In the genomic region with DNA sequence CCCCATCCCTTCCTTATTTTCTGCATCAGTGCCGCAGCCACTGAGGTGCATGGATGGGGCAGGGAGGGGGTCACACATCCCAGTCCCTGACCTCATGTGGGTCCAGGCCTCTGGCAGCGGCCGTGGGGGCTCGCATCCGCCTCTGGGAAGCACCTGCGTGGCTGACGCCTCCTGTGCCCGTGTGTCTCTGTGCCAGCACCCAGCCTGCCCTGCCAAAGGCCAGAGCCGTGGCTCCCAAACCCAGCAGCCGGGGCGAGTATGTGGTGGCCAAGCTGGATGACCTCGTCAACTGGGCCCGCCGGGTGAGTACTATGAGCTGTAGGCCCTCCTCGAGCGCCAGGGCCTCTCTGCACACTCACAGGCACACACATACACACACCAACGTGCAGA, we compare ENCODE assay signal across 25 cellular contexts. TPM values are rescaled to one million over a fixed set of nuclear protein-coding genes. Genes with fewer than 3 reads are reported as not detected.
DNase-seq lines count a peak whose midpoint lies in the region; ATAC-seq, FAIRE-seq and TF ChIP-seq lines count a peak whose summit lies in the region.
"Had no signal": no experiment of that assay in that cellular context is flagged by ENCODE, and none has a peak within 500 bp of the region (broad histone marks: within the 10 kb centered on the region; RNA-seq: fewer than 3 reads in every experiment).

No MANE protein-coding gene starts in this region.

- TF ChIP-seq POLR2A in HepG2 (IDR thresholded peaks at IDR 0.05; ENCODE audit: insufficient read depth in 1 of 2, low read depth in 2 of 2, low read length in 2 of 2), result no peak
- TF ChIP-seq POLR2A in right lobe of liver (IDR thresholded peaks at IDR 0.05), result no peak

- TF ChIP-seq CTCF in HepG2 (CRISPR knock-in tag; IDR thresholded peaks at IDR 0.05), result no peak
- no peak for TF ChIP-seq CTCF in right lobe of liver (IDR thresholded peaks at IDR 0.05)
- TF ChIP-seq CTCF in endothelial cell (IDR thresholded peaks at IDR 0.05; ENCODE audit: unreplicated experiment), result no peak
- TF ChIP-seq CTCF in osteocyte (IDR thresholded peaks at IDR 0.05), result no peak
- TF ChIP-seq CTCF in type B pancreatic cell (conservative IDR thresholded peaks at IDR 0.05), result no peak
- TF ChIP-seq CTCF in GM10248 (IDR thresholded peaks at IDR 0.05; ENCODE audit: control extremely low read depth, extremely low read depth, low read depth, missing control alignments), result no peak

- no TSS peak for BruUV-seq in HepG2 (replicated peaks; lab: Mats Ljungman, UMichigan)

- DNase-seq in HepG2 (ENCODE audit: low spot score), result no peak
- DNase-seq in right lobe of liver, result no peak
- DNase-seq in endothelial cell (ENCODE audit: low spot score), result no peak
- peak; percentile 84 for DNase-seq in osteocyte (ENCODE audit: extremely low spot score, unreplicated experiment)
- no peak for DNase-seq in type B pancreatic cell (ENCODE audit: extremely low spot score, unreplicated experiment)
- no peak for DNase-seq in stimulated activated CD4-positive, alpha-beta T cell treated with anti-CD3 and anti-CD28 coated beads, Interleukin-1b, Interleukin-23, amount 100 ng/mL, for 48 hours
- DNase-seq in GF-D8 (lab: John Stamatoyannopoulos, UW), result no peak
- no peak for DNase-seq in GM10248 (ENCODE audit: extremely low spot score)
- DNase-seq: CD4-positive, alpha-beta T cell; DMS53; Karpas-422; NCI-H1092; NCI-H1417 treated with DMSO at 0.1 percent for 48 hours; NCI-H1694 treated with DMSO at 0.1 percent for 48 hours; NCI-H2081; NCI-H2227 treated with DMSO at 0.1 percent for 48 hours; NCI-H526 treated with DMSO at 0.1 percent for 48 hours; RPMI8226; SHP77 treated with DMSO at 0.1 percent for 48 hours had no signal

- H3K9me3 ChIP-seq in HepG2 (ENCODE audit: low read length) (no peaks in the 10 kb centered on the region), right lobe of liver (no peaks in the 10 kb centered on the region)
- H3K9me3 ChIP-seq: BLaER1 treated with 17β-estradiol and CSF1 and Interleukin-3, amounts not matched to agents 10 nM and 100 nM had no signal

- ATAC-seq in HepG2 (no peak), right lobe of liver (no peak)
- ATAC-seq: GM12878 had no signal

- no peaks in the 10 kb centered on the region for H3K9me3 Mint-ChIP-seq in endothelial cell (ENCODE audit: unreplicated experiment)
- H3K9me3 Mint-ChIP-seq in osteocyte (ENCODE audit: unreplicated experiment), result no peaks in the 10 kb centered on the region
- H3K9me3 Mint-ChIP-seq in type B pancreatic cell, result no peaks in the 10 kb centered on the region
- H3K9me3 Mint-ChIP-seq: CD4-positive, alpha-beta T cell had no signal

- no peak for TF ChIP-seq RAD21 in HepG2 (CRISPR knock-in tag; IDR thresholded peaks at IDR 0.05)

- in situ Hi-C loops in HepG2 (cut with HindIII; ENCODE audit: extremely low pct_ligation_motif_present, low pct_unique_long_range_greater_than_20kb), result no loop called here

- H3K27ac Mint-ChIP-seq in endothelial cell (ENCODE audit: unreplicated experiment) (peak overlapping the region; percentile 24), osteocyte (ENCODE audit: unreplicated experiment) (no peak overlapping the region), type B pancreatic cell (no peak overlapping the region)
- H3K27ac Mint-ChIP-seq: CD4-positive, alpha-beta T cell had no signal

- H3K27me3 Mint-ChIP-seq in endothelial cell (ENCODE audit: unreplicated experiment) (peaks cover 9% of the 10 kb centered on the region), osteocyte (ENCODE audit: unreplicated experiment) (no peaks in the 10 kb centered on the region), type B pancreatic cell (peaks cover under 1% of the 10 kb centered on the region)

- H3K4me2 ChIP-seq in HepG2 (ENCODE audit: low read depth, low read length), result no peak overlapping the region
- H3K4me2 ChIP-seq: BLaER1 treated with 17β-estradiol and CSF1 and Interleukin-3, amounts not matched to agents 10 nM and 100 nM had no signal

- H3K36me3 ChIP-seq in HepG2 (replicated peaks in 1 of 2; ENCODE audit: control insufficient read depth in 1 of 2, insufficient read depth in 2 of 2, low read length in 2 of 2) (peaks cover 9 to 33% of the 10 kb centered on the region in 2 experiments), right lobe of liver (peaks cover 0 to 31% (median 5%) of the 10 kb centered on the region in 4 donors)

- FAIRE-seq in HepG2 (lab: Jason Lieb, UNC), result no peak
- FAIRE-seq: A204.1, D721Med, GM12878, H54 had no signal

- WGBS in HepG2 (ENCODE audit: low lambda C conversion rate), result 100% methylated on average over 2 of the region's 17 CpGs
- WGBS in right lobe of liver (ENCODE audit: insufficient coverage, low coverage, low lambda C conversion rate, missing lambda C conversion rate), result no CpG with 5 or more reads among the region's 17 CpGs

- peaks cover 10% of the 10 kb centered on the region; the same call in 1 of the 2 replicates for H3K4me1 ChIP-seq in HepG2 (ENCODE audit: insufficient read depth, low read length)
- peaks cover 0 to 7% (median 3%) of the 10 kb centered on the region in 4 donors for H3K4me1 ChIP-seq in right lobe of liver

- H3K9ac ChIP-seq in HepG2 (ENCODE audit: insufficient read depth, low read depth, low read length), result no peak overlapping the region
- H3K9ac ChIP-seq: BLaER1 treated with 17β-estradiol and CSF1 and Interleukin-3, amounts not matched to agents 10 nM and 100 nM had no signal

- H3K4me3 Mint-ChIP-seq in endothelial cell (ENCODE audit: unreplicated experiment), result peak overlapping the region; percentile 69
- no peak overlapping the region for H3K4me3 Mint-ChIP-seq in osteocyte (ENCODE audit: unreplicated experiment)
- H3K4me3 Mint-ChIP-seq in type B pancreatic cell, result peak overlapping the region; percentile 34
- H3K4me3 Mint-ChIP-seq: CD4-positive, alpha-beta T cell had no signal

- H3K36me3 Mint-ChIP-seq in endothelial cell (ENCODE audit: low read depth, unreplicated experiment), result peaks cover 17% of the 10 kb centered on the region
- H3K36me3 Mint-ChIP-seq in osteocyte (ENCODE audit: unreplicated experiment), result peaks cover 22% of the 10 kb centered on the region
- H3K36me3 Mint-ChIP-seq in type B pancreatic cell, result peaks cover 3% of the 10 kb centered on the region

- peaks cover 13% of the 10 kb centered on the region for H3K79me2 ChIP-seq in HepG2 (ENCODE audit: insufficient read depth, low read length)

- H3K27ac ChIP-seq in HepG2 (ENCODE audit: extremely low read length, insufficient read depth, low read length), result no peak overlapping the region
- H3K27ac ChIP-seq in right lobe of liver, result no peak overlapping the region
- H3K27ac ChIP-seq: BLaER1 treated with 17β-estradiol and CSF1 and Interleukin-3, amounts not matched to agents 10 nM and 100 nM; SK-N-MC had no signal

- intact Hi-C loops in HepG2 (cut with micrococcal nuclease; ENCODE audit: unreplicated experiment), result no loop called here
- intact Hi-C loops in right lobe of liver (cut with DNase I), result no loop called here

- H4K20me1 ChIP-seq in HepG2 (ENCODE audit: insufficient read depth, low read length), result no peaks in the 10 kb centered on the region

- H3K27me3 ChIP-seq in HepG2 (ENCODE audit: control insufficient read depth in 1 of 2, insufficient read depth in 2 of 2, low read length in 2 of 2) (no peaks in the 10 kb centered on the region; a peak in 1 of 5 replicates), right lobe of liver (no peaks in the 10 kb centered on the region)
- H3K27me3 ChIP-seq: BLaER1 treated with 17β-estradiol and CSF1 and Interleukin-3, amounts not matched to agents 10 nM and 100 nM had no signal

- no peak overlapping the region for H2AFZ ChIP-seq in HepG2 (ENCODE audit: low read length)

- TF ChIP-seq EP300 in HepG2 (IDR thresholded peaks at IDR 0.05; ENCODE audit: low read depth in 2 of 2, low read length in 2 of 2) (no peak), HepG2 (CRISPR knock-in tag; IDR thresholded peaks at IDR 0.05; ENCODE audit: borderline replicate concordance) (no peak)

- CTCF ChIA-PET in HepG2 (lab: Yijun Ruan, JAX; ENCODE audit: low intra/inter-chr PET ratio, low total read pairs) (no interaction called here), GM10248 (lab: Yijun Ruan, JAX) (no interaction called here)

- H3K4me1 Mint-ChIP-seq in endothelial cell (ENCODE audit: unreplicated experiment) (peaks cover 5% of the 10 kb centered on the region), osteocyte (ENCODE audit: unreplicated experiment) (peaks cover 7% of the 10 kb centered on the region), type B pancreatic cell (ENCODE audit: unreplicated experiment) (no peaks in the 10 kb centered on the region)

- POLR2A ChIA-PET in HepG2 (lab: Yijun Ruan, JAX), result no interaction called here
- POLR2A ChIA-PET in GM10248 (lab: Yijun Ruan, JAX), result interaction anchor here (0.9 kb wide), 1 partner anchor 120 kb away, joined by 4 read pairs; a partner anchor contains a TSS

- no peak overlapping the region for H3K4me3 ChIP-seq in HepG2 (replicated peaks in 1 of 3; ENCODE audit: insufficient read depth in 1 of 3, low read depth in 2 of 3, low read length in 3 of 3)
- H3K4me3 ChIP-seq in right lobe of liver, result no peak overlapping the region
- H3K4me3 ChIP-seq: BLaER1 treated with 17β-estradiol and CSF1 and Interleukin-3, amounts not matched to agents 10 nM and 100 nM; GM12878; SK-N-MC had no signal

RNA-seq across cellular contexts. Expression of a gene that starts 4.9 kb away (rescaled TPM):
- 41.9 and 66.9 TPM in 2 replicates for total RNA-seq in HepG2 (2016; rRNA removed; fragmentation: Illumina TruSeq; extraction: Trizol)
- 18.8 and 21.5 TPM in 2 replicates for total RNA-seq in HepG2 (2016; cell fraction: cytosol; rRNA removed; fragmentation: Illumina TruSeq; extraction: Trizol; ENCODE audit: low read depth)
- total RNA-seq in HepG2 (2016; cell fraction: insoluble cytoplasmic fraction; rRNA removed; fragmentation: Illumina TruSeq; extraction: Trizol), result 44.6 and 65.2 TPM in 2 replicates
- total RNA-seq in HepG2 (2016; cell fraction: membrane; rRNA removed; fragmentation: Illumina TruSeq; extraction: Trizol), result 20.5 and 26.2 TPM in 2 replicates
- 38.7 and 47.0 TPM in 2 replicates for total RNA-seq in HepG2 (2016; cell fraction: nucleus; rRNA removed; fragmentation: Illumina TruSeq; extraction: Trizol)
- polyA plus RNA-seq in HepG2 (2011; rRNA removed), result 34.3 and 39.2 TPM in 2 replicates
- 40.7 and 105 TPM in 2 replicates for polyA plus RNA-seq in HepG2 (2011; cell fraction: cytosol; rRNA removed)
- 81.3 and 103 TPM in 2 replicates for polyA plus RNA-seq in HepG2 (2011; cell fraction: nucleus; rRNA removed)
- polyA plus RNA-seq in HepG2 (2012), result 23.8 and 33.4 TPM in 2 replicates
- 23.8 and 28.5 TPM in 2 replicates for polyA plus RNA-seq in HepG2 (2016; cell fraction: cytosol; fragmentation: Illumina TruSeq; extraction: Trizol; ENCODE audit: low read depth)
- 44.9 and 52.6 TPM in 2 replicates for polyA plus RNA-seq in HepG2 (2016; cell fraction: insoluble cytoplasmic fraction; fragmentation: Illumina TruSeq; extraction: Trizol; ENCODE audit: low read depth)
- 17.9 and 21.2 TPM in 2 replicates for polyA plus RNA-seq in HepG2 (2016; cell fraction: membrane; fragmentation: Illumina TruSeq; extraction: Trizol; ENCODE audit: low read depth)
- 72.2 and 84.5 TPM in 2 replicates for polyA plus RNA-seq in HepG2 (2016; cell fraction: nucleus; fragmentation: Illumina TruSeq; extraction: Trizol; ENCODE audit: insufficient read depth, low read depth)
- 40.5 and 74.3 TPM in 2 replicates for polyA minus RNA-seq in HepG2 (2011; rRNA and poly(A)+ RNA removed; ENCODE audit: low replicate concordance)
- polyA minus RNA-seq in HepG2 (2011; cell fraction: cytosol; rRNA and poly(A)+ RNA removed), result 34.4 and 46.1 TPM in 2 replicates
- polyA minus RNA-seq in HepG2 (2011; cell fraction: nucleus; rRNA and poly(A)+ RNA removed), result 8.9 and 9.0 TPM in 2 replicates
- total RNA-seq in right lobe of liver, result 100 to 1,000 TPM in 2 of 6 experiments, 10 to 100 TPM in 4; 70.1 to 210 (median 85.0) TPM
- 84.0 TPM for total RNA-seq in endothelial cell (ENCODE audit: unreplicated experiment)
- total RNA-seq in osteocyte, result 71.7 and 74.4 TPM in 2 replicates
- total RNA-seq in type B pancreatic cell (ENCODE audit: low replicate concordance), result 83.3 and 98.3 TPM in 2 replicates

RNA-seq across cellular contexts. Expression of a gene that starts 12.7 kb away (rescaled TPM):
- 113 and 124 TPM in 2 replicates for total RNA-seq in HepG2 (2016; rRNA removed; fragmentation: Illumina TruSeq; extraction: Trizol)
- 167 and 206 TPM in 2 replicates for total RNA-seq in HepG2 (2016; cell fraction: cytosol; rRNA removed; fragmentation: Illumina TruSeq; extraction: Trizol; ENCODE audit: low read depth)
- 112 and 125 TPM in 2 replicates for total RNA-seq in HepG2 (2016; cell fraction: insoluble cytoplasmic fraction; rRNA removed; fragmentation: Illumina TruSeq; extraction: Trizol)
- 130 and 170 TPM in 2 replicates for total RNA-seq in HepG2 (2016; cell fraction: membrane; rRNA removed; fragmentation: Illumina TruSeq; extraction: Trizol)
- 42.6 and 51.4 TPM in 2 replicates for total RNA-seq in HepG2 (2016; cell fraction: nucleus; rRNA removed; fragmentation: Illumina TruSeq; extraction: Trizol)
- polyA plus RNA-seq in HepG2 (2011; rRNA removed), result 115 and 120 TPM in 2 replicates
- polyA plus RNA-seq in HepG2 (2011; cell fraction: cytosol; rRNA removed), result 103 and 156 TPM in 2 replicates
- 88.3 and 90.1 TPM in 2 replicates for polyA plus RNA-seq in HepG2 (2011; cell fraction: nucleus; rRNA removed)
- 74.3 and 76.0 TPM in 2 replicates for polyA plus RNA-seq in HepG2 (2012)
- polyA plus RNA-seq in HepG2 (2016; cell fraction: cytosol; fragmentation: Illumina TruSeq; extraction: Trizol; ENCODE audit: low read depth), result 282 and 316 TPM in 2 replicates
- polyA plus RNA-seq in HepG2 (2016; cell fraction: insoluble cytoplasmic fraction; fragmentation: Illumina TruSeq; extraction: Trizol; ENCODE audit: low read depth), result 152 and 183 TPM in 2 replicates
- polyA plus RNA-seq in HepG2 (2016; cell fraction: membrane; fragmentation: Illumina TruSeq; extraction: Trizol; ENCODE audit: low read depth), result 195 and 222 TPM in 2 replicates
- polyA plus RNA-seq in HepG2 (2016; cell fraction: nucleus; fragmentation: Illumina TruSeq; extraction: Trizol; ENCODE audit: insufficient read depth, low read depth), result 119 and 134 TPM in 2 replicates
- 46.3 and 144 TPM in 2 replicates for polyA minus RNA-seq in HepG2 (2011; rRNA and poly(A)+ RNA removed; ENCODE audit: low replicate concordance)
- polyA minus RNA-seq in HepG2 (2011; cell fraction: cytosol; rRNA and poly(A)+ RNA removed), result 48.8 and 63.0 TPM in 2 replicates
- 20.3 and 21.1 TPM in 2 replicates for polyA minus RNA-seq in HepG2 (2011; cell fraction: nucleus; rRNA and poly(A)+ RNA removed)
- total RNA-seq in right lobe of liver, result 100 to 1,000 TPM; 151 to 380 (median 221) TPM
- 18.1 TPM for total RNA-seq in endothelial cell (ENCODE audit: unreplicated experiment)
- total RNA-seq in osteocyte, result 31.2 and 35.3 TPM in 2 replicates
- 33.7 and 37.9 TPM in 2 replicates for total RNA-seq in type B pancreatic cell (ENCODE audit: low replicate concordance)

RNA-seq across cellular contexts. Expression of a gene that starts 18.8 kb away (rescaled TPM):
- total RNA-seq in HepG2 (2016; rRNA removed; fragmentation: Illumina TruSeq; extraction: Trizol), result 50.5 and 79.2 TPM in 2 replicates
- total RNA-seq in HepG2 (2016; cell fraction: cytosol; rRNA removed; fragmentation: Illumina TruSeq; extraction: Trizol; ENCODE audit: low read depth), result 72.9 and 77.7 TPM in 2 replicates
- total RNA-seq in HepG2 (2016; cell fraction: insoluble cytoplasmic fraction; rRNA removed; fragmentation: Illumina TruSeq; extraction: Trizol), result 43.4 and 84.1 TPM in 2 replicates
- 104 and 106 TPM in 2 replicates for total RNA-seq in HepG2 (2016; cell fraction: membrane; rRNA removed; fragmentation: Illumina TruSeq; extraction: Trizol)
- 38.3 and 43.3 TPM in 2 replicates for total RNA-seq in HepG2 (2016; cell fraction: nucleus; rRNA removed; fragmentation: Illumina TruSeq; extraction: Trizol)
- 58.7 and 63.3 TPM in 2 replicates for polyA plus RNA-seq in HepG2 (2011; rRNA removed)
- polyA plus RNA-seq in HepG2 (2011; cell fraction: cytosol; rRNA removed), result 37.8 and 48.2 TPM in 2 replicates
- 99.5 and 105 TPM in 2 replicates for polyA plus RNA-seq in HepG2 (2011; cell fraction: nucleus; rRNA removed)
- polyA plus RNA-seq in HepG2 (2012), result 48.3 and 71.8 TPM in 2 replicates
- polyA plus RNA-seq in HepG2 (2016; cell fraction: cytosol; fragmentation: Illumina TruSeq; extraction: Trizol; ENCODE audit: low read depth), result 108 and 114 TPM in 2 replicates
- polyA plus RNA-seq in HepG2 (2016; cell fraction: insoluble cytoplasmic fraction; fragmentation: Illumina TruSeq; extraction: Trizol; ENCODE audit: low read depth), result 86.3 and 104 TPM in 2 replicates
- polyA plus RNA-seq in HepG2 (2016; cell fraction: membrane; fragmentation: Illumina TruSeq; extraction: Trizol; ENCODE audit: low read depth), result 117 and 124 TPM in 2 replicates
- 140 and 145 TPM in 2 replicates for polyA plus RNA-seq in HepG2 (2016; cell fraction: nucleus; fragmentation: Illumina TruSeq; extraction: Trizol; ENCODE audit: insufficient read depth, low read depth)
- polyA minus RNA-seq in HepG2 (2011; rRNA and poly(A)+ RNA removed; ENCODE audit: low replicate concordance), result 26.8 and 58.6 TPM in 2 replicates
- 32.1 and 33.1 TPM in 2 replicates for polyA minus RNA-seq in HepG2 (2011; cell fraction: cytosol; rRNA and poly(A)+ RNA removed)
- 35.5 and 41.4 TPM in 2 replicates for polyA minus RNA-seq in HepG2 (2011; cell fraction: nucleus; rRNA and poly(A)+ RNA removed)
- 10 to 100 TPM; 22.3 to 50.9 (median 42.2) TPM for total RNA-seq in right lobe of liver
- 145 TPM for total RNA-seq in endothelial cell (ENCODE audit: unreplicated experiment)
- 91.0 and 101 TPM in 2 replicates for total RNA-seq in osteocyte
- total RNA-seq in type B pancreatic cell (ENCODE audit: low replicate concordance), result 124 and 141 TPM in 2 replicates

RNA-seq across cellular contexts. Expression of a gene that starts 49.6 kb away (rescaled TPM):
- 695 and 780 TPM in 2 replicates for total RNA-seq in HepG2 (2016; rRNA removed; fragmentation: Illumina TruSeq; extraction: Trizol)
- total RNA-seq in HepG2 (2016; cell fraction: cytosol; rRNA removed; fragmentation: Illumina TruSeq; extraction: Trizol; ENCODE audit: low read depth), result 693 and 734 TPM in 2 replicates
- total RNA-seq in HepG2 (2016; cell fraction: insoluble cytoplasmic fraction; rRNA removed; fragmentation: Illumina TruSeq; extraction: Trizol), result 654 and 886 TPM in 2 replicates
- 967 and 1,125 TPM in 2 replicates for total RNA-seq in HepG2 (2016; cell fraction: membrane; rRNA removed; fragmentation: Illumina TruSeq; extraction: Trizol)
- total RNA-seq in HepG2 (2016; cell fraction: nucleus; rRNA removed; fragmentation: Illumina TruSeq; extraction: Trizol), result 240 and 299 TPM in 2 replicates
- 1,411 and 1,504 TPM in 2 replicates for polyA plus RNA-seq in HepG2 (2011; rRNA removed)
- polyA plus RNA-seq in HepG2 (2011; cell fraction: cytosol; rRNA removed), result 2,214 and 3,196 TPM in 2 replicates
- polyA plus RNA-seq in HepG2 (2011; cell fraction: nucleus; rRNA removed), result 923 and 1,023 TPM in 2 replicates
- 1,504 and 2,202 TPM in 2 replicates for polyA plus RNA-seq in HepG2 (2012)
- 1,868 and 2,054 TPM in 2 replicates for polyA plus RNA-seq in HepG2 (2016; cell fraction: cytosol; fragmentation: Illumina TruSeq; extraction: Trizol; ENCODE audit: low read depth)
- polyA plus RNA-seq in HepG2 (2016; cell fraction: insoluble cytoplasmic fraction; fragmentation: Illumina TruSeq; extraction: Trizol; ENCODE audit: low read depth), result 1,628 and 1,692 TPM in 2 replicates
- 2,328 and 2,419 TPM in 2 replicates for polyA plus RNA-seq in HepG2 (2016; cell fraction: membrane; fragmentation: Illumina TruSeq; extraction: Trizol; ENCODE audit: low read depth)
- 895 and 898 TPM in 2 replicates for polyA plus RNA-seq in HepG2 (2016; cell fraction: nucleus; fragmentation: Illumina TruSeq; extraction: Trizol; ENCODE audit: insufficient read depth, low read depth)
- polyA minus RNA-seq in HepG2 (2011; rRNA and poly(A)+ RNA removed; ENCODE audit: low replicate concordance), result 538 and 916 TPM in 2 replicates
- polyA minus RNA-seq in HepG2 (2011; cell fraction: cytosol; rRNA and poly(A)+ RNA removed), result 647 and 682 TPM in 2 replicates
- 109 and 140 TPM in 2 replicates for polyA minus RNA-seq in HepG2 (2011; cell fraction: nucleus; rRNA and poly(A)+ RNA removed)
- 1,000 to 10,000 TPM in 2 of 6 experiments, 100 to 1,000 TPM in 4; 334 to 1,615 (median 355) TPM for total RNA-seq in right lobe of liver
- 1,175 TPM for total RNA-seq in endothelial cell (ENCODE audit: unreplicated experiment)
- 932 and 969 TPM in 2 replicates for total RNA-seq in osteocyte
- total RNA-seq in type B pancreatic cell (ENCODE audit: low replicate concordance), result 1,251 and 1,344 TPM in 2 replicates
